In genomic region chr1:24503003-24503751, GRCh38 we compare ENCODE assay signal across 8 cellular contexts. TPM values are rescaled to one million over a fixed set of nuclear protein-coding genes. Genes with fewer than 3 reads are reported as not detected.
DNase-seq lines count a peak whose midpoint lies in the region; ATAC-seq and TF ChIP-seq lines count a peak whose summit lies in the region.

No MANE protein-coding gene starts in this region.

- no peaks in the 10 kb centered on the region for H3K27me3 ChIP-seq in rectal smooth muscle tissue (ENCODE audit: control insufficient read depth, insufficient read depth, low read length)

- peaks cover 16% of the 10 kb centered on the region for H3K36me3 Mint-ChIP-seq in activated CD8-positive, alpha-beta memory T cell treated with anti-CD3 and anti-CD28 coated beads, Interleukin-2, amount 10 ng/mL, durations not matched to agents 7 days and 5 days

- H3K4me3 Mint-ChIP-seq in activated CD8-positive, alpha-beta memory T cell treated with anti-CD3 and anti-CD28 coated beads, Interleukin-2, amount 10 ng/mL, durations not matched to agents 7 days and 5 days, result peak overlapping the region; percentile 95

- H3K4me3 ChIP-seq in HEK293 (ENCODE audit: low read depth, low read length) (peak overlapping the region; percentile 80), rectal smooth muscle tissue (ENCODE audit: low read length) (peak overlapping the region; percentile 75)

- no peak for TF ChIP-seq CTCF in HEK293 (tag by site-specific recombination; IDR thresholded peaks at IDR 0.05)

- H3K4me1 Mint-ChIP-seq in activated CD8-positive, alpha-beta memory T cell treated with anti-CD3 and anti-CD28 coated beads, Interleukin-2, amount 10 ng/mL, durations not matched to agents 7 days and 5 days, result peaks cover 76% of the 10 kb centered on the region

- no peaks in the 10 kb centered on the region for H3K36me3 ChIP-seq in HEK293 (ENCODE audit: control insufficient read depth in 2 of 2, insufficient read depth in 1 of 2, low read length in 2 of 2)
- no peaks in the 10 kb centered on the region for H3K36me3 ChIP-seq in rectal smooth muscle tissue (ENCODE audit: control insufficient read depth, insufficient read depth, low read length)

- H3K9me3 ChIP-seq in HEK293 (ENCODE audit: control insufficient read depth, insufficient read depth, low read depth, low read length), result no peaks in the 10 kb centered on the region

- DNase-seq in AG08395 (ENCODE audit: low spot score) (peak; percentile 14), foreskin melanocyte (peak; percentile 11), NCI-H2196 (lab: John Stamatoyannopoulos, UW; ENCODE audit: unreplicated experiment) (no peak), midbrain (lab: John Stamatoyannopoulos, UW) (no peak)
- DNase-seq in activated CD8-positive, alpha-beta memory T cell treated with anti-CD3 and anti-CD28 coated beads, Interleukin-2, amount 10 ng/mL, durations not matched to agents 7 days and 5 days, result peak; percentile 53

- no peaks in the 10 kb centered on the region for H3K9me3 Mint-ChIP-seq in activated CD8-positive, alpha-beta memory T cell treated with anti-CD3 and anti-CD28 coated beads, Interleukin-2, amount 10 ng/mL, durations not matched to agents 7 days and 5 days (ENCODE audit: low read depth)

- POLR2A ChIA-PET in HEK293 (lab: Yijun Ruan, JAX), result interaction anchor here (0.6 to 1.9 kb wide), 12 partner anchors 8 to 206 kb away, joined by 3 to 9 read pairs (median 4); partner anchors contain the start of gene NIPAL3

- H3K27ac ChIP-seq in HEK293 (ENCODE audit: extremely low read depth, low read depth, low read length) (peak overlapping the region; percentile 21; the same call in 1 of the 2 replicates), rectal smooth muscle tissue (ENCODE audit: low read depth, low read length) (no peak overlapping the region)

- ATAC-seq in activated CD8-positive, alpha-beta memory T cell treated with anti-CD3 and anti-CD28 coated beads, Interleukin-2, amount 10 ng/mL, durations not matched to agents 7 days and 5 days, result no peak
- ATAC-seq in GM21515 (IDR thresholded peaks at IDR 0.05; ENCODE audit: unreplicated experiment), result no peak

- H3K27me3 Mint-ChIP-seq in activated CD8-positive, alpha-beta memory T cell treated with anti-CD3 and anti-CD28 coated beads, Interleukin-2, amount 10 ng/mL, durations not matched to agents 7 days and 5 days, result no peaks in the 10 kb centered on the region

- H3K9ac ChIP-seq in rectal smooth muscle tissue (ENCODE audit: low read length), result peak overlapping the region; percentile 16

- peak overlapping the region; percentile 93 for H3K27ac Mint-ChIP-seq in activated CD8-positive, alpha-beta memory T cell treated with anti-CD3 and anti-CD28 coated beads, Interleukin-2, amount 10 ng/mL, durations not matched to agents 7 days and 5 days

- H3K4me1 ChIP-seq in HEK293 (ENCODE audit: control insufficient read depth, insufficient read depth, low read length) (0 out of 2 replicates have a peak, but pooled peaks cover 3% of the 10 kb centered on the region), rectal smooth muscle tissue (ENCODE audit: control insufficient read depth, insufficient read depth, low read length) (no peaks in the 10 kb centered on the region)

- CTCF ChIA-PET in HEK293 (lab: Yijun Ruan, JAX), result interaction anchor here (1.1 to 2.3 kb wide), 6 partner anchors 10 to 302 kb away, joined by 3 to 11 read pairs (median 6); partner anchors contain the start of gene NIPAL3
- CTCF ChIA-PET in activated CD8-positive, alpha-beta memory T cell treated with anti-CD3 and anti-CD28 coated beads, Interleukin-2, amount 10 ng/mL, durations not matched to agents 7 days and 5 days (lab: Charles Lee), result interaction anchor here (0.7 to 7.0 kb wide), 14 partner anchors 14 to 139 kb away, joined by 3 to 72 read pairs (median 4); partner anchors contain the start of genes NIPAL3 and STPG1

TF ChIP-seq in HEK293, 187 proteins besides CTCF, POLR2A, EP300 and RAD21:
- TF ChIP-seq SP7 (tag by site-specific recombination; IDR thresholded peaks at IDR 0.05) (0 out of 2 replicates have a peak, but pooled peaks have one; percentile 20), ZNF549 (tag by site-specific recombination; IDR thresholded peaks at IDR 0.05) (no peak), GLIS1 (tag by site-specific recombination; IDR thresholded peaks at IDR 0.05) (peak; percentile 28; the same call in 1 of the 2 replicates), ZNF629 (tag by site-specific recombination; IDR thresholded peaks at IDR 0.05) (0 out of 2 replicates have a peak, but pooled peaks have one; percentile 15), ZNF146 (tag by site-specific recombination; IDR thresholded peaks at IDR 0.05) (no peak), GLIS2 (tag by site-specific recombination; IDR thresholded peaks at IDR 0.05) (peak; percentile 49), MYNN (tag by site-specific recombination; IDR thresholded peaks at IDR 0.05; ENCODE audit: borderline replicate concordance) (no peak), ZNF335 (tag by site-specific recombination; conservative IDR thresholded peaks at IDR 0.05) (peak; percentile 74), ZNF311 (tag by site-specific recombination; IDR thresholded peaks at IDR 0.05; ENCODE audit: borderline replicate concordance) (no peak), BCL11B (tag by site-specific recombination; IDR thresholded peaks at IDR 0.05; ENCODE audit: low read depth) (no peak), KLF1 (tag by site-specific recombination; IDR thresholded peaks at IDR 0.05) (peak; percentile 11; the same call in 1 of the 2 replicates), ZNF394 (tag by site-specific recombination; IDR thresholded peaks at IDR 0.05; ENCODE audit: borderline replicate concordance) (no peak), KLF8 (tag by site-specific recombination; IDR thresholded peaks at IDR 0.05) (peak; percentile 23; the same call in 1 of the 2 replicates), ZNF555 (tag by site-specific recombination; conservative IDR thresholded peaks at IDR 0.05) (no peak), ZNF521 (tag by site-specific recombination; IDR thresholded peaks at IDR 0.05) (no peak), ZNF184 (tag by site-specific recombination; IDR thresholded peaks at IDR 0.05) (no peak)
- TF ChIP-seq, protein P1, sequence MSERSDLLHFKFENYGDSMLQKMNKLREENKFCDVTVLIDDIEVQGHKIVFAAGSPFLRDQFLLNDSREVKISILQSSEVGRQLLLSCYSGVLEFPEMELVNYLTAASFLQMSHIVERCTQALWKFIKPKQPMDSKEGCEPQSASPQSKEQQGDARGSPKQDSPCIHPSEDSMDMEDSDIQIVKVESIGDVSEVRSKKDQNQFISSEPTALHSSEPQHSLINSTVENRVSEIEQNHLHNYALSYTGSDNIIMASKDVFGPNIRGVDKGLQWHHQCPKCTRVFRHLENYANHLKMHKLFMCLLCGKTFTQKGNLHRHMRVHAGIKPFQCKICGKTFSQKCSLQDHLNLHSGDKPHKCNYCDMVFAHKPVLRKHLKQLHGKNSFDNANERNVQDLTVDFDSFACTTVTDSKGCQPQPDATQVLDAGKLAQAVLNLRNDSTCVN (tag by site-specific recombination; optimal IDR thresholded peaks at IDR 0.05), result peak; percentile 50
- TF ChIP-seq, protein P2, sequence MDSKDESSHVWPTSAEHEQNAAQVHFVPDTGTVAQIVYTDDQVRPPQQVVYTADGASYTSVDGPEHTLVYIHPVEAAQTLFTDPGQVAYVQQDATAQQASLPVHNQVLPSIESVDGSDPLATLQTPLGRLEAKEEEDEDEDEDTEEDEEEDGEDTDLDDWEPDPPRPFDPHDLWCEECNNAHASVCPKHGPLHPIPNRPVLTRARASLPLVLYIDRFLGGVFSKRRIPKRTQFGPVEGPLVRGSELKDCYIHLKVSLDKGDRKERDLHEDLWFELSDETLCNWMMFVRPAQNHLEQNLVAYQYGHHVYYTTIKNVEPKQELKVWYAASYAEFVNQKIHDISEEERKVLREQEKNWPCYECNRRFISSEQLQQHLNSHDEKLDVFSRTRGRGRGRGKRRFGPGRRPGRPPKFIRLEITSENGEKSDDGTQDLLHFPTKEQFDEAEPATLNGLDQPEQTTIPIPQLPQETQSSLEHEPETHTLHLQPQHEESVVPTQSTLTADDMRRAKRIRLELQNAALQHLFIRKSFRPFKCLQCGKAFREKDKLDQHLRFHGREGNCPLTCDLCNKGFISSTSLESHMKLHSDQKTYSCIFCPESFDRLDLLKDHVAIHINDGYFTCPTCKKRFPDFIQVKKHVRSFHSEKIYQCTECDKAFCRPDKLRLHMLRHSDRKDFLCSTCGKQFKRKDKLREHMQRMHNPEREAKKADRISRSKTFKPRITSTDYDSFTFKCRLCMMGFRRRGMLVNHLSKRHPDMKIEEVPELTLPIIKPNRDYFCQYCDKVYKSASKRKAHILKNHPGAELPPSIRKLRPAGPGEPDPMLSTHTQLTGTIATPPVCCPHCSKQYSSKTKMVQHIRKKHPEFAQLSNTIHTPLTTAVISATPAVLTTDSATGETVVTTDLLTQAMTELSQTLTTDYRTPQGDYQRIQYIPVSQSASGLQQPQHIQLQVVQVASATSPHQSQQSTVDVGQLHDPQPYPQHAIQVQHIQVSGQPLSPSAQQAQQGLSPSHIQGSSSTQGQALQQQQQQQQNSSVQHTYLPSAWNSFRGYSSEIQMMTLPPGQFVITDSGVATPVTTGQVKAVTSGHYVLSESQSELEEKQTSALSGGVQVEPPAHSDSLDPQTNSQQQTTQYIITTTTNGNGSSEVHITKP (tag by site-specific recombination; IDR thresholded peaks at IDR 0.05), result 0 out of 2 replicates have a peak, but pooled peaks have one; percentile 9

RNA-seq across cellular contexts. Expression of gene RCAN3, which starts 0.5 kb away (rescaled TPM):
- total RNA-seq in activated CD8-positive, alpha-beta memory T cell treated with anti-CD3 and anti-CD28 coated beads, Interleukin-2, amount 10 ng/mL, durations not matched to agents 7 days and 5 days, result 10 to 100 TPM; 23.9 to 30.6 TPM

RNA-seq across cellular contexts. Expression of gene NCMAP, which starts 52.7 kb away (rescaled TPM):
- not detected for total RNA-seq in activated CD8-positive, alpha-beta memory T cell treated with anti-CD3 and anti-CD28 coated beads, Interleukin-2, amount 10 ng/mL, durations not matched to agents 7 days and 5 days

Comparison
In these comparisons a context has a peak if more than half of its experiments do, and no peak if none do; other contexts are left out.
1. DNase-seq: peak in AG08395 (single experiment), activated CD8-positive, alpha-beta memory T cell treated with anti-CD3 and anti-CD28 coated beads, Interleukin-2, amount 10 ng/mL, durations not matched to agents 7 days and 5 days (single experiment) and foreskin melanocyte (single experiment); none in NCI-H2196 (single experiment) and midbrain (single experiment).